9 cellular contexts compared by ENCODE assay signal in the genomic region with DNA sequence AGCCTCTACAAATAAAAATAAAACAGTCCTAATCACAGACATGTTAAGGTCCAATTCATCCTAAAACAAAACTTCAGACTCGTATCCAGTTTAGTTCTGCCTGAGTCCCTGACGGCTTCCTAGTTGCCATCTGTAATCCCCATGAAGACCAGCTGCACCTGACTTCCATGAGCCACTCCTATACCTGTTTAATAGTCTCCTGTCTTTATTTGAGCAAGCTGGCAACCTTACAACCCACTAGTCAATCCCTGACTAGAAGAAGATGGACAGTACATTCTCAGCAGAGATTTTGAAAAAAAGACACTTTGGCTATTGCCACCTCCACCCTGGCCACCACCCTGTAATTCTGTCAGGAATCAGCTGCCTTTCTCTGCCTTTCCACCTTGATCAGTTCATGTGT.
"Had no signal": no experiment of that assay in that cellular context is flagged by ENCODE, and none has a peak within 500 bp of the region (broad histone marks: within the 10 kb centered on the region; RNA-seq: fewer than 3 reads in every experiment).

No MANE protein-coding gene starts in this region.

- H3K36me3 ChIP-seq: HAP-1 had no signal

- FAIRE-seq: HTR-8/SVneo, K562 had no signal

- H3K4me3 ChIP-seq: GM23248, HAP-1, K562 had no signal

- ATAC-seq: HCT116, K562 had no signal

- H2AFZ ChIP-seq: GM23248 had no signal

- H3K9ac ChIP-seq: GM23248 had no signal

- H3K27ac ChIP-seq: GM23248 had no signal

- H3K4me1 ChIP-seq: HAP-1 had no signal

- H3K9me3 ChIP-seq: HAP-1 had no signal

- DNase-seq: GM23248, GOT3, H7, HFFc6, IMR-90 had no signal
